6 cellular contexts compared by ENCODE assay signal in the genomic region with DNA sequence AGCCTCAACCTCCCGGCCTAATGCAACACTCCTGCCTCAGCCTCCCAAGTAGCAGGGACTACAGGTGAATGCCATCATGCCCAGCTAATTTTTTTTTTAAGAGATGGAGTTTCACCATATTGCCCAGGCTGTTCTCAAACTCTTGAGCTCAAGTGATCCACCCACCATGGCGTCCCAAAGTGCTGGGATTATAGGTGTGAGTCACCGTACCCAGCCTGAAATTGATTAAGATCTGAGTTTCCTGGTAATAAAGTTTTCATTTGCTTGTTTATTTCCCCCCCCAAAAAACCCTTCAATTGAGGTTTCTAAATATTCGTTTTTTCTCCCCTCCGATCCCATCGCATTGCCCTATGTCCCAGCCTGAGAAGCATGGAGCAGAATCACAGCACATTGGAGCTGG.
"Had no signal": no experiment of that assay in that cellular context is flagged by ENCODE, and none has a peak within 500 bp of the region (broad histone marks: within the 10 kb centered on the region; RNA-seq: fewer than 3 reads in every experiment).

No MANE protein-coding gene starts in this region.

- H3K4me3 ChIP-seq: GM23338 had no signal

- H3K27ac ChIP-seq: KMS-11 had no signal

- H3K9ac ChIP-seq: KMS-11 had no signal

- DNase-seq: H9, HCEC 1CT, IMR-90, KBM-7 had no signal

- H3K4me2 ChIP-seq: GM23338, KMS-11 had no signal
